ENCODE assay signal across 9 cellular contexts in genomic region chr11:83061883-83062282, GRCh38. TPM values are rescaled to one million over a fixed set of nuclear protein-coding genes. Genes with fewer than 3 reads are reported as not detected.
DNase-seq lines count a peak whose midpoint lies in the region; ATAC-seq, FAIRE-seq and TF ChIP-seq lines count a peak whose summit lies in the region.
"Had no signal": no experiment of that assay in that cellular context is flagged by ENCODE, and none has a peak within 500 bp of the region (broad histone marks: within the 10 kb centered on the region; RNA-seq: fewer than 3 reads in every experiment).

No MANE protein-coding gene starts in this region.

- no peak for DNase-seq in CD8-positive, alpha-beta T cell
- peak; percentile 33 for DNase-seq in GM19239 (ENCODE audit: insufficient read length, low spot score)
- DNase-seq in right lobe of liver = no peak
- no peak for DNase-seq in RCC 7860 (ENCODE audit: low spot score)
- no peak for DNase-seq in NK-92 (lab: John Stamatoyannopoulos, UW; ENCODE audit: unreplicated experiment)
- DNase-seq in Right ventricle myocardium superior = no peak
- DNase-seq: DMS79 had no signal

- H3K27me3 ChIP-seq in CD8-positive, alpha-beta T cell (ENCODE audit: insufficient read depth, low read length) = no peaks in the 10 kb centered on the region
- no peaks in the 10 kb centered on the region for H3K27me3 ChIP-seq in right lobe of liver

- no peaks in the 10 kb centered on the region for H3K9me3 Mint-ChIP-seq in CD8-positive, alpha-beta T cell
- peaks cover 25% of the 10 kb centered on the region for H3K9me3 Mint-ChIP-seq in T-helper 1 cell treated with Interleukin-12 subunit alpha and Interleukin-12 subunit beta and Interleukin-4 antibody, amounts not matched to agents 30 μg/mL and 1 μg/mL, for 36 hours

- H3K4me3 ChIP-seq in CD8-positive, alpha-beta T cell (ENCODE audit: low read depth, low read length) = no peak overlapping the region
- H3K4me3 ChIP-seq in right lobe of liver = no peak overlapping the region

- H3K27me3 Mint-ChIP-seq in CD8-positive, alpha-beta T cell (ENCODE audit: low read depth) = no peaks in the 10 kb centered on the region
- H3K27me3 Mint-ChIP-seq in T-helper 1 cell treated with Interleukin-12 subunit alpha and Interleukin-12 subunit beta and Interleukin-4 antibody, amounts not matched to agents 30 μg/mL and 1 μg/mL, for 36 hours (ENCODE audit: low read depth) = no peaks in the 10 kb centered on the region

- no peak for ATAC-seq in CD8-positive, alpha-beta T cell
- peak; percentile 92 for ATAC-seq in HG03025 (IDR thresholded peaks at IDR 0.05; ENCODE audit: low FRiP score, unreplicated experiment)
- no peak for ATAC-seq in right lobe of liver
- ATAC-seq in Right ventricle myocardium superior (ENCODE audit: poor library complexity) = no peak

- peak; percentile 94 for FAIRE-seq in GM19239 (lab: Jason Lieb, UNC)
- no peak for FAIRE-seq in RCC 7860 (lab: Jason Lieb, UNC)

- POLR2A ChIA-PET in CD8-positive, alpha-beta T cell (lab: Charles Lee) = interaction anchor here (1.1 to 2.2 kb wide), 3 partner anchors 14 to 95 kb away, joined by 3 to 17 read pairs (median 5); partner anchors contain the start of gene PCF11

- intact Hi-C loops in CD8-positive, alpha-beta T cell (cut with DNase I, micrococcal nuclease) = loop anchor here in 1 of 2 experiments (2.0 kb wide), 1 partner anchor 19 kb away; no protein-coding TSS in a partner anchor
- intact Hi-C loops in right lobe of liver (cut with DNase I) (no loop called here), Right ventricle myocardium superior (cut with DNase I) (no loop called here)

- no peak for TF ChIP-seq CTCF in CD8-positive, alpha-beta T cell (IDR thresholded peaks at IDR 0.05)
- no peak for TF ChIP-seq CTCF in right lobe of liver (IDR thresholded peaks at IDR 0.05)

- no peak for TF ChIP-seq POLR2A in right lobe of liver (IDR thresholded peaks at IDR 0.05)

- H3K4me1 Mint-ChIP-seq in CD8-positive, alpha-beta T cell (ENCODE audit: low read depth) = peaks cover 57% of the 10 kb centered on the region
- H3K4me1 Mint-ChIP-seq in T-helper 1 cell treated with Interleukin-12 subunit alpha and Interleukin-12 subunit beta and Interleukin-4 antibody, amounts not matched to agents 30 μg/mL and 1 μg/mL, for 36 hours (ENCODE audit: low read depth) = peaks cover 24% of the 10 kb centered on the region

- WGBS in right lobe of liver (ENCODE audit: insufficient coverage, low coverage, low lambda C conversion rate, missing lambda C conversion rate) = 87% methylated on average over 4 of the region's 4 CpGs

- peaks cover 11% of the 10 kb centered on the region for H3K36me3 Mint-ChIP-seq in CD8-positive, alpha-beta T cell
- peaks cover 18% of the 10 kb centered on the region for H3K36me3 Mint-ChIP-seq in T-helper 1 cell treated with Interleukin-12 subunit alpha and Interleukin-12 subunit beta and Interleukin-4 antibody, amounts not matched to agents 30 μg/mL and 1 μg/mL, for 36 hours (ENCODE audit: low read depth)

- no peak overlapping the region for H3K27ac ChIP-seq in CD8-positive, alpha-beta T cell (ENCODE audit: low read depth, low read length)
- no peak overlapping the region for H3K27ac ChIP-seq in right lobe of liver

- no peaks in the 10 kb centered on the region for H3K9me3 ChIP-seq in CD8-positive, alpha-beta T cell (ENCODE audit: low read length)
- H3K9me3 ChIP-seq in right lobe of liver = no peaks in the 10 kb centered on the region

- CTCF ChIA-PET in CD8-positive, alpha-beta T cell (lab: Charles Lee) = interaction anchor here (0.6 to 2.0 kb wide), 3 partner anchors 10 to 136 kb away, joined by 3 to 8 read pairs (median 4); no protein-coding TSS in a partner anchor

- H3K27ac Mint-ChIP-seq in CD8-positive, alpha-beta T cell = peak overlapping the region; percentile 94
- peak overlapping the region; percentile 70 for H3K27ac Mint-ChIP-seq in T-helper 1 cell treated with Interleukin-12 subunit alpha and Interleukin-12 subunit beta and Interleukin-4 antibody, amounts not matched to agents 30 μg/mL and 1 μg/mL, for 36 hours

- no peaks in the 10 kb centered on the region for H3K36me3 ChIP-seq in CD8-positive, alpha-beta T cell (ENCODE audit: insufficient read depth, low read length)
- H3K36me3 ChIP-seq in right lobe of liver = no peaks in the 10 kb centered on the region

- peak overlapping the region; percentile 84 for H3K4me3 Mint-ChIP-seq in CD8-positive, alpha-beta T cell
- H3K4me3 Mint-ChIP-seq in T-helper 1 cell treated with Interleukin-12 subunit alpha and Interleukin-12 subunit beta and Interleukin-4 antibody, amounts not matched to agents 30 μg/mL and 1 μg/mL, for 36 hours = no peak overlapping the region

- H3K4me1 ChIP-seq in CD8-positive, alpha-beta T cell (ENCODE audit: insufficient read depth, low read length) = peaks cover 11% of the 10 kb centered on the region
- H3K4me1 ChIP-seq in right lobe of liver = peaks cover 0 to 8% (median 0%) of the 10 kb centered on the region in 4 donors

RNA-seq across cellular contexts. Expression of gene RAB30, which starts 9.8 kb away (rescaled TPM):
- total RNA-seq in CD8-positive, alpha-beta T cell = 100 to 1,000 TPM; 125 to 134 TPM
- total RNA-seq in right lobe of liver = 1 to 10 TPM; 4.1 to 9.6 (median 6.7) TPM
- total RNA-seq in Right ventricle myocardium superior = 24.2 TPM
